1 cellular context compared by ENCODE assay signal in the genomic region with DNA sequence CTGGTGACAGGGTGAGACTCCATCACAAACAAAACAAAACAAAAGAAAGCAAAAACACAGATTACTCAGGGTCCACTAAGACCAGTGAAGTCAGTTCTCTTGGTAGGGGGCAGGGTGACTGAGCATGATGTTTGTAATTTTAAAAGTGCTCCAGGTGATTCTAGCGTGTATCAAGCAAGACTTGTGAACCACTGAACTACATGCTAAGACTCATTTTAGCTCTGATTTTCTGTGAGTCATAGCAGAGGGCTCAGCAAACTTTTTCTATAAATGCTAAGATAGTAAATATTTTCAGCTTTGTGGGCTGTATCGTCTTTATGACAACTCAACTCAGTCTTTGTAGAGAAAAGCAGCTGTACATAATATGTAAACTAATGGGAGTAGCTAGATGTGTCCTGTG.
TF ChIP-seq lines count a peak whose summit lies in the region.

No MANE protein-coding gene starts in this region.

TF ChIP-seq in IMR-90, 13 proteins besides CTCF, POLR2A, EP300 and RAD21 (continued from another document):
- no peak for TF ChIP-seq RCOR1 (IDR thresholded peaks at IDR 0.05; ENCODE audit: insufficient replicate concordance, low read length)
- no peak for TF ChIP-seq MAFK (IDR thresholded peaks at IDR 0.05; ENCODE audit: low read depth, low read length)
- TF ChIP-seq CEBPB (IDR thresholded peaks at IDR 0.05; ENCODE audit: low read depth, low read length) = no peak
- TF ChIP-seq BHLHE40 (IDR thresholded peaks at IDR 0.05; ENCODE audit: low read depth, low read length) = no peak
- no peak for TF ChIP-seq RFX5 (IDR thresholded peaks at IDR 0.05; ENCODE audit: low read depth, low read length)
- TF ChIP-seq, protein P1, sequence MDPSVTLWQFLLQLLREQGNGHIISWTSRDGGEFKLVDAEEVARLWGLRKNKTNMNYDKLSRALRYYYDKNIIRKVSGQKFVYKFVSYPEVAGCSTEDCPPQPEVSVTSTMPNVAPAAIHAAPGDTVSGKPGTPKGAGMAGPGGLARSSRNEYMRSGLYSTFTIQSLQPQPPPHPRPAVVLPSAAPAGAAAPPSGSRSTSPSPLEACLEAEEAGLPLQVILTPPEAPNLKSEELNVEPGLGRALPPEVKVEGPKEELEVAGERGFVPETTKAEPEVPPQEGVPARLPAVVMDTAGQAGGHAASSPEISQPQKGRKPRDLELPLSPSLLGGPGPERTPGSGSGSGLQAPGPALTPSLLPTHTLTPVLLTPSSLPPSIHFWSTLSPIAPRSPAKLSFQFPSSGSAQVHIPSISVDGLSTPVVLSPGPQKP (IDR thresholded peaks at IDR 0.05; ENCODE audit: borderline replicate concordance, low read depth, low read length) = no peak
- TF ChIP-seq SMC3 (IDR thresholded peaks at IDR 0.05; ENCODE audit: low read depth, low read length) = no peak
- TF ChIP-seq MAZ (IDR thresholded peaks at IDR 0.05; ENCODE audit: borderline replicate concordance, low read depth, low read length) = no peak
- no peak for TF ChIP-seq MXI1 (IDR thresholded peaks at IDR 0.05; ENCODE audit: borderline replicate concordance, low read depth, low read length)
- TF ChIP-seq NFE2L2 (IDR thresholded peaks at IDR 0.05; ENCODE audit: low read depth, low read length) = no peak
